ENCODE assay signal across 11 cellular contexts in the genomic region with DNA sequence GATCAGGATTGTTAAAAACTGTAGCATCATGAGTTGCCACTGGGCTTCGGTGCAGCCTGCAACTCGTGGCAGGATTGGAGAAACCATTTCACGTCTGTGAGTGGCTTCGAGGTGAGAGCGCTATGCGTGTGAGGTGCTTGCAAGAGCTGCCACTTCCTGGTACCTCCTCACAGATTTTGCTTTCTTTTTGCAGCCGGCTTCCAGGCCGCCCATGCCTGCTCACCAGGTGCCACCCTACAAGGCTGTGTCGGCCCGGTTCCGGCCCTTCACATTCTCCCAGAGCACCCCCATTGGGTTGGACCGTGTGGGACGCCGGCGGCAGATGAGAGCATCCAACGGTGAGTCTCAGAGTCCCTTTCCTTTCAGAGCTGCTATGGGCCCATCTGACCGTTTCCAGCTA. TPM values are rescaled to one million over a fixed set of nuclear protein-coding genes. Genes with fewer than 3 reads are reported as not detected.
DNase-seq lines count a peak whose midpoint lies in the region; ATAC-seq and TF ChIP-seq lines count a peak whose summit lies in the region.
"Had no signal": no experiment of that assay in that cellular context is flagged by ENCODE, and none has a peak within 500 bp of the region (broad histone marks: within the 10 kb centered on the region; RNA-seq: fewer than 3 reads in every experiment).

No MANE protein-coding gene starts in this region.

- DNase-seq in T-cell (peak; percentile 62 to 94 (median 87)), lower lobe of right lung (no peak), SK-N-SH (no peak), DMS153 (lab: John Stamatoyannopoulos, UW) (no peak), esophagus muscularis mucosa (ENCODE audit: extremely low spot score) (no peak)
- DNase-seq in activated T-cell treated with anti-CD3 and anti-CD28 coated beads, Interleukin-2, amount 50 U/mL, for 24 hours, result peak; percentile 83
- peak; percentile 62 to 74 for DNase-seq in stimulated activated CD8-positive, alpha-beta memory T cell treated with anti-CD3 and anti-CD28 coated beads, Interleukin-15, amount 100 ng/mL, for 4 hours (ENCODE audit: low read depth in 2 of 2)

- peak; percentile 85 to 89 (median 88) for ATAC-seq in T-cell (replicated peaks in 1 of 4)
- ATAC-seq in lower lobe of right lung, result peak; percentile 31 to 49
- ATAC-seq in HG03432 (IDR thresholded peaks at IDR 0.05; ENCODE audit: unreplicated experiment), result no peak

- peak overlapping the region; percentile 85 to 97 (median 96) for H3K4me3 Mint-ChIP-seq in T-cell
- H3K4me3 Mint-ChIP-seq in activated T-cell treated with anti-CD3 and anti-CD28 coated beads, Interleukin-2, amount 50 U/mL, for 24 hours, result peak overlapping the region; percentile 94

- no peaks in the 10 kb centered on the region for H3F3A ChIP-seq in SK-N-SH (replicated peaks; ENCODE audit: insufficient read depth)

- H3K4me1 Mint-ChIP-seq in T-cell, result peaks cover 65 to 85% (median 79%) of the 10 kb centered on the region in 3 donors
- peaks cover 71% of the 10 kb centered on the region for H3K4me1 Mint-ChIP-seq in activated T-cell treated with anti-CD3 and anti-CD28 coated beads, Interleukin-2, amount 50 U/mL, for 24 hours (ENCODE audit: low read depth)

- H3K9me3 Mint-ChIP-seq in T-cell, result no peaks in the 10 kb centered on the region
- H3K9me3 Mint-ChIP-seq in activated T-cell treated with anti-CD3 and anti-CD28 coated beads, Interleukin-2, amount 50 U/mL, for 24 hours, result no peaks in the 10 kb centered on the region

- no peak for TF ChIP-seq POLR2A in esophagus muscularis mucosa (IDR thresholded peaks at IDR 0.05; ENCODE audit: low read depth)

- no peak overlapping the region for H3K9ac ChIP-seq in SK-N-SH
- H3K9ac ChIP-seq: KMS-11 had no signal

- H3K27ac Mint-ChIP-seq in T-cell, result peak overlapping the region; percentile 98 to 99
- H3K27ac Mint-ChIP-seq in activated T-cell treated with anti-CD3 and anti-CD28 coated beads, Interleukin-2, amount 50 U/mL, for 24 hours, result peak overlapping the region; percentile 94

- TF ChIP-seq EP300 in SK-N-SH (IDR thresholded peaks at IDR 0.05; ENCODE audit: borderline replicate concordance in 1 of 2, low read depth in 1 of 2, low read length in 1 of 2), result no peak
- no peak for TF ChIP-seq EP300 in esophagus muscularis mucosa (IDR thresholded peaks at IDR 0.05)

- peaks cover 28% of the 10 kb centered on the region for H3K36me3 Mint-ChIP-seq in T-cell
- H3K36me3 Mint-ChIP-seq in activated T-cell treated with anti-CD3 and anti-CD28 coated beads, Interleukin-2, amount 50 U/mL, for 24 hours (ENCODE audit: low read depth), result peaks cover 53% of the 10 kb centered on the region

- H3K27ac ChIP-seq in lower lobe of right lung (peak overlapping the region; percentile 22), SK-N-SH (ENCODE audit: low read depth in 2 of 2, low read length in 1 of 2) (no peak overlapping the region), esophagus muscularis mucosa (replicated peaks in 1 of 4) (no peak overlapping the region)
- H3K27ac ChIP-seq: KMS-11 had no signal

- TF ChIP-seq CTCF in lower lobe of right lung (IDR thresholded peaks at IDR 0.05), result no peak
- TF ChIP-seq CTCF in SK-N-SH (IDR thresholded peaks at IDR 0.05), result no peak
- TF ChIP-seq CTCF in esophagus muscularis mucosa (IDR thresholded peaks at IDR 0.05), result no peak

- no peaks in the 10 kb centered on the region for H4K20me1 ChIP-seq in SK-N-SH (ENCODE audit: insufficient read depth)

- no peak overlapping the region for H3K4me2 ChIP-seq in SK-N-SH
- H3K4me2 ChIP-seq: KMS-11 had no signal

- intact Hi-C loops in lower lobe of right lung (cut with DNase I), result no loop called here
- intact Hi-C loops in esophagus muscularis mucosa (cut with DNase I), result no loop called here

- H3K27me3 Mint-ChIP-seq in T-cell, result no peaks in the 10 kb centered on the region
- no peaks in the 10 kb centered on the region for H3K27me3 Mint-ChIP-seq in activated T-cell treated with anti-CD3 and anti-CD28 coated beads, Interleukin-2, amount 50 U/mL, for 24 hours

- H3K4me1 ChIP-seq in lower lobe of right lung (peaks cover 17% of the 10 kb centered on the region), SK-N-SH (ENCODE audit: control insufficient read depth in 1 of 2, insufficient read depth in 2 of 2, low read depth in 1 of 2, low read length in 1 of 2) (no peaks in the 10 kb centered on the region), esophagus muscularis mucosa (no peaks in the 10 kb centered on the region)

- 97% methylated on average over 16 of the region's 17 CpGs for WGBS in SK-N-SH (ENCODE audit: low lambda C conversion rate)
- WGBS in esophagus muscularis mucosa, result 96% methylated on average over 12 of the region's 17 CpGs

- no peak overlapping the region for H2AFZ ChIP-seq in SK-N-SH (ENCODE audit: low read depth)

- H3K9me3 ChIP-seq in lower lobe of right lung (no peaks in the 10 kb centered on the region), SK-N-SH (no peaks in the 10 kb centered on the region), esophagus muscularis mucosa (no peaks in the 10 kb centered on the region)

- POLR2A ChIA-PET in T-cell (lab: Charles Lee) (interaction anchor here (0.5 to 2.3 kb wide), 8 partner anchors 10 to 376 kb away, joined by 3 to 16 read pairs (median 6); no protein-coding TSS in a partner anchor), SK-N-SH (lab: Yijun Ruan, JAX) (no interaction called here)

- H3K79me2 ChIP-seq in SK-N-SH (ENCODE audit: insufficient read depth), result no peaks in the 10 kb centered on the region

- CTCF ChIA-PET in T-cell (lab: Charles Lee) (interaction anchor here (0.6 to 1.7 kb wide), 9 partner anchors 11 to 48 kb away, joined by 3 to 10 read pairs (median 4); no protein-coding TSS in a partner anchor), SK-N-SH (lab: Yijun Ruan, JAX) (interaction anchor here (1.1 to 1.2 kb wide), 2 partner anchors 18 to 23 kb away, joined by 3 read pairs; no protein-coding TSS in a partner anchor)

- H3K4me3 ChIP-seq in lower lobe of right lung (peak overlapping the region; percentile 43), SK-N-SH (ENCODE audit: low read depth in 2 of 2, low read length in 1 of 2) (no peak overlapping the region), esophagus muscularis mucosa (no peak overlapping the region)

- H3K36me3 ChIP-seq in lower lobe of right lung (peaks cover 23% of the 10 kb centered on the region), SK-N-SH (replicated peaks in 1 of 2; ENCODE audit: control insufficient read depth in 1 of 2, insufficient read depth in 2 of 2, low read length in 1 of 2) (no peaks in the 10 kb centered on the region), esophagus muscularis mucosa (peaks cover 0 to 15% (median 6%) of the 10 kb centered on the region in 4 donors)

- H3K9me2 ChIP-seq in SK-N-SH, result no peaks in the 10 kb centered on the region

- TF ChIP-seq RAD21 in SK-N-SH (IDR thresholded peaks at IDR 0.05; ENCODE audit: low read length), result no peak

- no peaks in the 10 kb centered on the region for H3K27me3 ChIP-seq in lower lobe of right lung (ENCODE audit: low read depth)
- H3K27me3 ChIP-seq in SK-N-SH (ENCODE audit: insufficient read depth), result no peaks in the 10 kb centered on the region
- no peaks in the 10 kb centered on the region for H3K27me3 ChIP-seq in esophagus muscularis mucosa

TF ChIP-seq in SK-N-SH, 30 proteins besides CTCF, POLR2A, EP300 and RAD21 (continues in another document):
- TF ChIP-seq, protein P1, sequence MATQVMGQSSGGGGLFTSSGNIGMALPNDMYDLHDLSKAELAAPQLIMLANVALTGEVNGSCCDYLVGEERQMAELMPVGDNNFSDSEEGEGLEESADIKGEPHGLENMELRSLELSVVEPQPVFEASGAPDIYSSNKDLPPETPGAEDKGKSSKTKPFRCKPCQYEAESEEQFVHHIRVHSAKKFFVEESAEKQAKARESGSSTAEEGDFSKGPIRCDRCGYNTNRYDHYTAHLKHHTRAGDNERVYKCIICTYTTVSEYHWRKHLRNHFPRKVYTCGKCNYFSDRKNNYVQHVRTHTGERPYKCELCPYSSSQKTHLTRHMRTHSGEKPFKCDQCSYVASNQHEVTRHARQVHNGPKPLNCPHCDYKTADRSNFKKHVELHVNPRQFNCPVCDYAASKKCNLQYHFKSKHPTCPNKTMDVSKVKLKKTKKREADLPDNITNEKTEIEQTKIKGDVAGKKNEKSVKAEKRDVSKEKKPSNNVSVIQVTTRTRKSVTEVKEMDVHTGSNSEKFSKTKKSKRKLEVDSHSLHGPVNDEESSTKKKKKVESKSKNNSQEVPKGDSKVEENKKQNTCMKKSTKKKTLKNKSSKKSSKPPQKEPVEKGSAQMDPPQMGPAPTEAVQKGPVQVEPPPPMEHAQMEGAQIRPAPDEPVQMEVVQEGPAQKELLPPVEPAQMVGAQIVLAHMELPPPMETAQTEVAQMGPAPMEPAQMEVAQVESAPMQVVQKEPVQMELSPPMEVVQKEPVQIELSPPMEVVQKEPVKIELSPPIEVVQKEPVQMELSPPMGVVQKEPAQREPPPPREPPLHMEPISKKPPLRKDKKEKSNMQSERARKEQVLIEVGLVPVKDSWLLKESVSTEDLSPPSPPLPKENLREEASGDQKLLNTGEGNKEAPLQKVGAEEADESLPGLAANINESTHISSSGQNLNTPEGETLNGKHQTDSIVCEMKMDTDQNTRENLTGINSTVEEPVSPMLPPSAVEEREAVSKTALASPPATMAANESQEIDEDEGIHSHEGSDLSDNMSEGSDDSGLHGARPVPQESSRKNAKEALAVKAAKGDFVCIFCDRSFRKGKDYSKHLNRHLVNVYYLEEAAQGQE (IDR thresholded peaks at IDR 0.05; ENCODE audit: low read depth, low read length), result no peak
- TF ChIP-seq ZBTB33 (IDR thresholded peaks at IDR 0.05; ENCODE audit: borderline replicate concordance, low read depth) (no peak), RXRA (IDR thresholded peaks at IDR 0.05; ENCODE audit: borderline replicate concordance, low read depth) (no peak), SIN3A (IDR thresholded peaks at IDR 0.05; ENCODE audit: borderline replicate concordance, low read depth, low read length) (no peak)

RNA-seq across cellular contexts. Expression of gene C1QTNF9, which starts 57.9 kb away (rescaled TPM):
- total RNA-seq in T-cell (under 1 TPM in 1 of 5 donors, not detected in 4; 0.23 TPM), lower lobe of right lung (not detected), esophagus muscularis mucosa (1 to 10 TPM in 1 of 4 donors, under 1 TPM in 3; 0.32 to 2.0 (median 0.91) TPM)
- not detected in 2 replicates for polyA plus RNA-seq in SK-N-SH (2012; rRNA removed)
- not detected in 2 replicates for polyA plus RNA-seq in SK-N-SH (2012; cell fraction: cytosol; rRNA removed)
- polyA plus RNA-seq in SK-N-SH (2012; cell fraction: nucleus; rRNA removed), result 0.05 TPM in 1 of 2 replicates, not detected in the other
- total RNA-seq: fibroblast of lung, lung microvascular endothelial cell had no signal

Comparison
In these comparisons a context has a peak if more than half of its experiments do, and no peak if none do; other contexts are left out.
1. DNase-seq: peak in T-cell (34 of 34), activated T-cell treated with anti-CD3 and anti-CD28 coated beads, Interleukin-2, amount 50 U/mL, for 24 hours (single experiment) and stimulated activated CD8-positive, alpha-beta memory T cell treated with anti-CD3 and anti-CD28 coated beads, Interleukin-15, amount 100 ng/mL, for 4 hours (2 of 2); none in lower lobe of right lung (single experiment), SK-N-SH (single experiment), DMS153 (single experiment) and esophagus muscularis mucosa (single experiment).